Comparison of ENCODE assay signal across 9 cellular contexts in the genomic region with DNA sequence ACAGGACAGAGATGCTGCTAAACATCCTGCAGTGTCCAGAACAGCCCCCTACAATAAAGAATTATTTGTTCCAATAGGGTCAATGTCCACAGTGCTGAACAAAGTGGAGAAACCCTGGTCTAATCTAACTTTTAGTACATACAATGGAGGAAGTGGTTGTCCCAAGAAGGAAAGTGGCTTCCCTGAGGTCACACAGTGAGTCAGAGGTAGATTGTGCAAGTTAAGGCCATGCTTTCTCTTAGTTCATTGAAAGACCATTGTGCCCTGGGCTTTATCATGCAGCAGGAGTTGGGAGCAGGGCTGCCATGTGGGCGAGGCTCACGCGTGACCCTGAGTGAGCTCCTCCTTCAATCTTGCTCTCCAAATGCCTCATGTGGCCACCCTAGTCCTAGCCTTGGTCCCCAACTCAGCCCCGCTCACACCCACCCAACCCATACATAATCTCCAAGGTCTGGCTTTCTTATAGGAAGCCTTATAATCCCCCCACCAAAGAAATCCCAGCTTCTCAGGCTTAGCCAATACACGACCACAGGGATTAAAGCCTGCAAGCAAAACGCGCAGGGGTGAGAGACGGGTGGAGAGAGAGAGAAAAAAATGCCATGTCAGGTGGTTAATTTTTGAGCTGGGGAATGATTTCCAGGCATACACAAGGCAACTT. TPM values are rescaled to one million over a fixed set of nuclear protein-coding genes. Genes with fewer than 3 reads are reported as not detected.
DNase-seq lines count a peak whose midpoint lies in the region; ATAC-seq and TF ChIP-seq lines count a peak whose summit lies in the region.
"Had no signal": no experiment of that assay in that cellular context is flagged by ENCODE, and none has a peak within 500 bp of the region (broad histone marks: within the 10 kb centered on the region; RNA-seq: fewer than 3 reads in every experiment).

No MANE protein-coding gene starts in this region.

- no CpG with 5 or more reads among the region's 8 CpGs for WGBS in trophoblast cell (ENCODE audit: extremely low coverage, insufficient coverage, insufficient read length)

- no peaks in the 10 kb centered on the region for H3K79me2 ChIP-seq in trophoblast cell (ENCODE audit: control insufficient read depth, insufficient read depth, low read length, poor library complexity)

- H3K9me3 ChIP-seq in trophoblast cell (ENCODE audit: insufficient read depth, low read depth, low read length) (no peaks in the 10 kb centered on the region), HAP-1 (no peaks in the 10 kb centered on the region)

- no peak overlapping the region for H2BK5ac ChIP-seq in trophoblast cell (ENCODE audit: low read depth, low read length, poor library complexity)

- no peak overlapping the region for H3K4me3 ChIP-seq in fibroblast of villous mesenchyme (ENCODE audit: low read depth, low read length)
- H3K4me3 ChIP-seq in trophoblast cell (ENCODE audit: low read depth, low read length), result no peak overlapping the region
- no peak overlapping the region for H3K4me3 ChIP-seq in HAP-1

- DNase-seq in HT-29 (ENCODE audit: low spot score) (peak; percentile 20), SKM-1 (lab: John Stamatoyannopoulos, UW; ENCODE audit: unreplicated experiment) (peak; percentile 88), fibroblast of villous mesenchyme (ENCODE audit: low read depth) (peak; percentile 11), trophoblast cell (peak; percentile 77 to 93), HAP-1 (ENCODE audit: low spot score in 2 of 2) (no peak), NCI-H146 (lab: John Stamatoyannopoulos, UW) (no peak), GM10248 (ENCODE audit: extremely low spot score) (no peak)
- DNase-seq: NCI-H1105 treated with DMSO at 0.1 percent for 48 hours had no signal

- H3K14ac ChIP-seq in trophoblast cell (ENCODE audit: low read length), result no peak overlapping the region

- H3K27me3 ChIP-seq in trophoblast cell (ENCODE audit: insufficient read depth, low read length) (no peaks in the 10 kb centered on the region), HAP-1 (ENCODE audit: low read depth) (no peaks in the 10 kb centered on the region)

- H4K91ac ChIP-seq in trophoblast cell (ENCODE audit: low read depth, low read length), result no peak overlapping the region

- no peak overlapping the region for H3K27ac ChIP-seq in trophoblast cell (ENCODE audit: low read depth, low read length)

- peaks cover 15% of the 10 kb centered on the region for H3K79me1 ChIP-seq in trophoblast cell (ENCODE audit: low read length)

- no peak overlapping the region for H3K4ac ChIP-seq in trophoblast cell (ENCODE audit: low read depth, low read length)

- TF ChIP-seq CTCF in fibroblast of villous mesenchyme (IDR thresholded peaks at IDR 0.05; ENCODE audit: insufficient read depth, low read depth, low read length) (no peak), GM10248 (IDR thresholded peaks at IDR 0.05; ENCODE audit: control extremely low read depth, extremely low read depth, low read depth, missing control alignments) (no peak)

- in situ Hi-C loops in HAP-1 (cut with MboI; ENCODE audit: low sequenced_read_pairs), result no loop called here

- no peak overlapping the region for H2AK5ac ChIP-seq in trophoblast cell (ENCODE audit: low read length)

- H3K4me1 ChIP-seq in trophoblast cell (ENCODE audit: control insufficient read depth in 1 of 2, insufficient read depth in 2 of 2, low read length in 2 of 2) (peaks cover 23 to 26% of the 10 kb centered on the region in 2 experiments), HAP-1 (no peaks in the 10 kb centered on the region)

- H3K36me3 ChIP-seq in trophoblast cell (ENCODE audit: control insufficient read depth in 1 of 2, insufficient read depth in 2 of 2, low read length in 2 of 2) (no peaks in the 10 kb centered on the region), HAP-1 (replicated peaks) (no peaks in the 10 kb centered on the region)

- CTCF ChIA-PET in GM10248 (lab: Yijun Ruan, JAX), result interaction anchor here (1.1 to 1.6 kb wide), 4 partner anchors 9 to 109 kb away, joined by 3 to 5 read pairs (median 3); no protein-coding TSS in a partner anchor

- no peak for ATAC-seq in HG02642 (IDR thresholded peaks at IDR 0.05; ENCODE audit: poor library complexity, unreplicated experiment)

- H2BK12ac ChIP-seq in trophoblast cell (ENCODE audit: low read length), result no peak overlapping the region

- no peak overlapping the region for H2BK120ac ChIP-seq in trophoblast cell (ENCODE audit: insufficient read depth, low read length, poor library complexity)

- H4K8ac ChIP-seq in trophoblast cell (ENCODE audit: low read depth, low read length), result peak overlapping the region; percentile 4

- POLR2A ChIA-PET in GM10248 (lab: Yijun Ruan, JAX), result no interaction called here

- H2AFZ ChIP-seq in trophoblast cell (ENCODE audit: insufficient read depth, low read length, poor library complexity), result no peak overlapping the region

- H3K23ac ChIP-seq in trophoblast cell (ENCODE audit: low read length), result no peak overlapping the region

- no peak overlapping the region for H3K4me2 ChIP-seq in trophoblast cell (ENCODE audit: low read length)

- H3K9ac ChIP-seq in trophoblast cell (ENCODE audit: low read length), result no peak overlapping the region

- H3K18ac ChIP-seq in trophoblast cell (ENCODE audit: low read length), result no peak overlapping the region

- no peak overlapping the region for H4K12ac ChIP-seq in trophoblast cell (ENCODE audit: low read depth, low read length)

RNA-seq across cellular contexts. Expression of a gene that starts 19.9 kb away (rescaled TPM):
- not detected in 2 replicates for total RNA-seq in HT-29 (2014; rRNA removed; shearing (Covaris generic))
- total RNA-seq in fibroblast of villous mesenchyme, result 1.6 and 4.3 TPM in 2 replicates
- polyA plus RNA-seq in trophoblast cell (2013), result 2.9 and 3.4 TPM in 2 replicates

RNA-seq across cellular contexts. Expression of a gene that starts 57.9 kb away (rescaled TPM):
- total RNA-seq in HT-29 (2014; rRNA removed; shearing (Covaris generic)), result 40.2 and 44.7 TPM in 2 replicates
- total RNA-seq in fibroblast of villous mesenchyme, result 23.2 and 26.3 TPM in 2 replicates
- polyA plus RNA-seq in trophoblast cell (2013), result 11.1 and 11.8 TPM in 2 replicates

Comparison
In these comparisons a context has a peak if more than half of its experiments do, and no peak if none do; other contexts are left out.
1. DNase-seq: peak in HT-29 (single experiment), SKM-1 (single experiment), fibroblast of villous mesenchyme (single experiment) and trophoblast cell (2 of 2); none in HAP-1 (0 of 2), NCI-H146 (single experiment) and GM10248 (single experiment).